Comparison of ENCODE assay signal across 8 cellular contexts in the genomic region with DNA sequence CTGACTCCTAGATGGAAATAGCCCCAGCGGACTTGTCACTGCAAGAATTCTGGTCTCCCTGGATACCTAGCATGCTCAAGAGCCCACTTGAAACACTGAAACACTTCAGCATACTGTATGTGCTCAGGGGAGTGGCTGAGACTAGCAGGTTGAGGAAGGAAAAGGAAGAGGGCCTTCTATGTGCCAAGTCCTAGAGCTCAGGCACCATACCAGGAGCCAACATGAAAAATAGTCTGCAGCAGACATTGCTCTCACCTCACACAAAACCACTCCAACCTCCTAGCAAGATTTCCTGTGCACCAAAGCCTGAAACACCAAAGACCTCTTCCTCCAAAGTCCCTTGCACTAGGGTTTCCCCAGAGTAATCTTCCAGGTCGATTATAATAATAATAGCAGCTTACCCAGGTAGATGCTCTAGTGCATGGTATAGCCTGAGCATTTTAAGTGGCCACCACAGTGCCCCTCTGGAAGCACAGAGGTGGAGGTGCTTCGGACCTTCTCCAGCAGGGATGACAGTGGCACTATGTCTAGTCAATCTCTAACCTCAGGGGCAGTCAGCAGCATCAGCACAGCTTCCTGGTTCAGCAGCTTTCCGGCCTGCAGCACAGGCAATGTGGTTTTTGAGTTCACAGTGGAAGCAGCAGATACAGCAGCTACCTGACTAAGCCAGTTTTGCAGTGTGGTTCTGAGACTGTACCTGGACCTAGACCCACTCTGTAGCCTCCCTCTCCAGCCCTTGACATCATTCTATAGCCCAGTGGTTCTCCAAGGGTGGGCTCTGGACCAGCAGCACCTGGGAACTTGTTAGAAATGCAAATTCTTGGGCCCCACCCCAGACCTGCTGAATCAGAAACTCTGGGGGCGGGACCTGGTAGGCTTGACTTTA. TPM values are rescaled to one million over a fixed set of nuclear protein-coding genes. Genes with fewer than 3 reads are reported as not detected.
DNase-seq lines count a peak whose midpoint lies in the region; ATAC-seq lines count a peak whose summit lies in the region.

No MANE protein-coding gene starts in this region.

- DNase-seq in DMS153 treated with DMSO at 0.1 percent for 48 hours (lab: John Stamatoyannopoulos, UW; ENCODE audit: unreplicated experiment): peak; percentile 25
- peak; percentile 49 for DNase-seq in T-helper 9 cell
- DNase-seq in effector CD4-positive, alpha-beta T cell: peak; percentile 65
- peak; percentile 31 for DNase-seq in stimulated activated CD8-positive, alpha-beta memory T cell treated with anti-CD3 and anti-CD28 coated beads, Interleukin-4, amount 100 ng/mL, for 24 hours (ENCODE audit: low read depth)
- DNase-seq in NCI-H1092 treated with DMSO at 0.1 percent for 48 hours (lab: John Stamatoyannopoulos, UW): no peak
- DNase-seq in occipital lobe (lab: John Stamatoyannopoulos, UW): no peak

- peak; percentile 66 for ATAC-seq in GM19455 (IDR thresholded peaks at IDR 0.05; ENCODE audit: unreplicated experiment)
- ATAC-seq in HG03558 (IDR thresholded peaks at IDR 0.05; ENCODE audit: extremely low read depth, unreplicated experiment): peak; percentile 29

RNA-seq across cellular contexts. Expression of gene UBE2L5, which starts 45.6 kb away (rescaled TPM):
- total RNA-seq in occipital lobe: not detected

Comparison
In these comparisons a context has a peak if more than half of its experiments do, and no peak if none do; other contexts are left out.
1. DNase-seq: peak in DMS153 treated with DMSO at 0.1 percent for 48 hours (single experiment), T-helper 9 cell (single experiment), effector CD4-positive, alpha-beta T cell (single experiment) and stimulated activated CD8-positive, alpha-beta memory T cell treated with anti-CD3 and anti-CD28 coated beads, Interleukin-4, amount 100 ng/mL, for 24 hours (single experiment); none in NCI-H1092 treated with DMSO at 0.1 percent for 48 hours (single experiment) and occipital lobe (single experiment).